ENCODE assay signal across 8 cellular contexts in the genomic region with DNA sequence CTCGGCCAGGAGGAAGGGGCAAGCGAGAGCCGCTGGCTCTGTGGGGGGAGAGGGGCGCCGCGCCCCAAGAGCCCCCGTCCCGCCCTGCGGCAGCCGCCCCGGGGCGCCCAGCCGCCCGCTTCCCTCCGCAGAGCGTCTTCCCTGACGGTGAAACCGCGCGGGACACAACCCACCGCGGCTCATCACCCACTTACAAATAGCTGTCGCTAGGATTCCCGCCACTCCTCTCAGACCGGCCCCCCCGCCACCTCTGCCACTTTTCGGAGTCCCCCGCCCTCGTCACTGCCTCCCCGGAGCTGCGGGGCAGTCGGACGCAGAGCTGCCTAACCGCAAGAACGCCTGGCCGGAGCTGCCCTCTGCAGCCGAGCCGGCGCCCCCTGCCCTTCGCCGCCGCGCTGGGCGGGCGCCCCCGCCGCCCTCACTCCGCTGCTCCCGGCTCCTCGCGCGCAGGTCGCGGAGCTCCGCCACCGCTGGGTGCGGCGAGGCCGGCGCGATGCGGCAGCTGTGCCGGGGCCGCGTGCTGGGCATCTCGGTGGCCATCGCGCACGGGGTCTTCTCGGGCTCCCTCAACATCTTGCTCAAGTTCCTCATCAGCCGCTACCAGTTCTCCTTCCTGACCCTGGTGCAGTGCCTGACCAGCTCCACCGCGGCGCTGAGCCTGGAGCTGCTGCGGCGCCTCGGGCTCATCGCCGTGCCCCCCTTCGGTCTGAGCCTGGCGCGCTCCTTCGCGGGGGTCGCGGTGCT. TPM values are rescaled to one million over a fixed set of nuclear protein-coding genes. Genes with fewer than 3 reads are reported as not detected.
A peak's percentile ranks its signal among the peaks of the same experiment; 100 is the strongest.
DNase-seq lines count a peak whose midpoint lies in the region; ATAC-seq and TF ChIP-seq lines count a peak whose summit lies in the region.

A gene with protein sequence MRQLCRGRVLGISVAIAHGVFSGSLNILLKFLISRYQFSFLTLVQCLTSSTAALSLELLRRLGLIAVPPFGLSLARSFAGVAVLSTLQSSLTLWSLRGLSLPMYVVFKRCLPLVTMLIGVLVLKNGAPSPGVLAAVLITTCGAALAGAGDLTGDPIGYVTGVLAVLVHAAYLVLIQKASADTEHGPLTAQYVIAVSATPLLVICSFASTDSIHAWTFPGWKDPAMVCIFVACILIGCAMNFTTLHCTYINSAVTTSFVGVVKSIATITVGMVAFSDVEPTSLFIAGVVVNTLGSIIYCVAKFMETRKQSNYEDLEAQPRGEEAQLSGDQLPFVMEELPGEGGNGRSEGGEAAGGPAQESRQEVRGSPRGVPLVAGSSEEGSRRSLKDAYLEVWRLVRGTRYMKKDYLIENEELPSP (plus strand): TSS at position 366 of the 744 bp plus-strand sequence. CDS start 128 bp downstream, at position 494.

- peaks cover 0 to 12% of the 10 kb centered on the region in 2 donors for H3K27me3 ChIP-seq in body of pancreas

- no peak within 1 kb of the TSS for H3K27ac Mint-ChIP-seq in T-helper 1 cell treated with Interleukin-12 subunit alpha and Interleukin-12 subunit beta and Interleukin-4 antibody, amounts not matched to agents 30 μg/mL and 1 μg/mL, for 36 hours
- no peak within 1 kb of the TSS for H3K27ac Mint-ChIP-seq in stimulated activated memory B cell treated with anti-CD40 and anti-IgM and Interleukin-4, amounts not matched to agents 10 μg/mL and 1 μg/mL and 100 μg/mL, for 72 hours

- H3K4me3 ChIP-seq in body of pancreas, result peak within 1 kb of the TSS; percentile 34 to 41

- peaks cover 63% of the 10 kb centered on the region for H3K27me3 Mint-ChIP-seq in T-helper 1 cell treated with Interleukin-12 subunit alpha and Interleukin-12 subunit beta and Interleukin-4 antibody, amounts not matched to agents 30 μg/mL and 1 μg/mL, for 36 hours (ENCODE audit: low read depth)
- H3K27me3 Mint-ChIP-seq in stimulated activated memory B cell treated with anti-CD40 and anti-IgM and Interleukin-4, amounts not matched to agents 10 μg/mL and 1 μg/mL and 100 μg/mL, for 72 hours, result peaks cover 58% of the 10 kb centered on the region

- DNase-seq in T-helper 1 cell (no peak), NCI-H69 (lab: John Stamatoyannopoulos, UW) (peak; percentile 83), body of pancreas (peak; percentile 16 to 31 (median 20)), islet precursor cell (peak; percentile 69), NCI-H2227 (lab: John Stamatoyannopoulos, UW; ENCODE audit: unreplicated experiment) (no peak), cerebellar nuclear complex (lab: John Stamatoyannopoulos, UW) (no peak)

- TF ChIP-seq POLR2A in body of pancreas (IDR thresholded peaks at IDR 0.05), result no peak

- no peaks in the 10 kb centered on the region for H3K9me3 Mint-ChIP-seq in T-helper 1 cell treated with Interleukin-12 subunit alpha and Interleukin-12 subunit beta and Interleukin-4 antibody, amounts not matched to agents 30 μg/mL and 1 μg/mL, for 36 hours
- H3K9me3 Mint-ChIP-seq in stimulated activated memory B cell treated with anti-CD40 and anti-IgM and Interleukin-4, amounts not matched to agents 10 μg/mL and 1 μg/mL and 100 μg/mL, for 72 hours, result no peaks in the 10 kb centered on the region

- no peak within 1 kb of the TSS for H3K27ac ChIP-seq in body of pancreas

- no peak for TF ChIP-seq CTCF in body of pancreas (IDR thresholded peaks at IDR 0.05)

- intact Hi-C loops in body of pancreas (cut with DNase I), result no loop called here

- peak; percentile 44 for ATAC-seq in body of pancreas
- ATAC-seq in stimulated activated memory B cell treated with anti-CD40 and anti-IgM and Interleukin-4, amounts not matched to agents 10 μg/mL and 1 μg/mL and 100 μg/mL, for 72 hours, result no peak

- peaks cover 20% of the 10 kb centered on the region for H3K4me1 Mint-ChIP-seq in T-helper 1 cell treated with Interleukin-12 subunit alpha and Interleukin-12 subunit beta and Interleukin-4 antibody, amounts not matched to agents 30 μg/mL and 1 μg/mL, for 36 hours (ENCODE audit: low read depth)
- H3K4me1 Mint-ChIP-seq in stimulated activated memory B cell treated with anti-CD40 and anti-IgM and Interleukin-4, amounts not matched to agents 10 μg/mL and 1 μg/mL and 100 μg/mL, for 72 hours, result peaks cover 37% of the 10 kb centered on the region

- H3K4me3 Mint-ChIP-seq in T-helper 1 cell treated with Interleukin-12 subunit alpha and Interleukin-12 subunit beta and Interleukin-4 antibody, amounts not matched to agents 30 μg/mL and 1 μg/mL, for 36 hours, result peak within 1 kb of the TSS; percentile 76
- H3K4me3 Mint-ChIP-seq in stimulated activated memory B cell treated with anti-CD40 and anti-IgM and Interleukin-4, amounts not matched to agents 10 μg/mL and 1 μg/mL and 100 μg/mL, for 72 hours, result peak within 1 kb of the TSS; percentile 84

- no peaks in the 10 kb centered on the region for H3K36me3 ChIP-seq in body of pancreas (replicated peaks in 1 of 2; ENCODE audit: insufficient read depth in 1 of 2, low read depth in 2 of 2)

- WGBS in body of pancreas, 2 donors, result 0 to 1% methylated on average over 11 to 51 of the region's 86 CpGs

- no peaks in the 10 kb centered on the region for H3K36me3 Mint-ChIP-seq in T-helper 1 cell treated with Interleukin-12 subunit alpha and Interleukin-12 subunit beta and Interleukin-4 antibody, amounts not matched to agents 30 μg/mL and 1 μg/mL, for 36 hours (ENCODE audit: low read depth)
- H3K36me3 Mint-ChIP-seq in stimulated activated memory B cell treated with anti-CD40 and anti-IgM and Interleukin-4, amounts not matched to agents 10 μg/mL and 1 μg/mL and 100 μg/mL, for 72 hours, result no peaks in the 10 kb centered on the region

- H3K4me1 ChIP-seq in body of pancreas, result peaks cover 36% of the 10 kb centered on the region

- H3K9me3 ChIP-seq in body of pancreas, result no peaks in the 10 kb centered on the region

RNA-seq across cellular contexts. Expression of the gene that starts here (rescaled TPM):
- total RNA-seq in body of pancreas, result not detected

Comparison
In these comparisons a context has a peak if more than half of its experiments do, and no peak if none do; other contexts are left out.
1. Peak in DNase-seq, ATAC-seq and H3K4me3 ChIP-seq in body of pancreas; RNA of the gene not detected or under 1 TPM.
2. DNase-seq: peak in NCI-H69 (single experiment) and islet precursor cell (single experiment); none in T-helper 1 cell (0 of 5), NCI-H2227 (single experiment) and cerebellar nuclear complex (0 of 2).